Comparison of ENCODE assay signal across 1 cellular context in genomic region chr6:87789900-87790290, GRCh38.
TF ChIP-seq lines count a peak whose summit lies in the region.

No MANE protein-coding gene starts in this region.

TF ChIP-seq in SK-N-SH treated with all-trans-retinoic acid at 6 μM for 48 hours, 23 proteins besides CTCF, POLR2A, EP300 and RAD21 (continued from another document):
- TF ChIP-seq SNAI2 (CRISPR knock-in tag; IDR thresholded peaks at IDR 0.05) (no peak), OSR1 (CRISPR knock-in tag; IDR thresholded peaks at IDR 0.05) (no peak), ZFP30 (CRISPR knock-in tag; IDR thresholded peaks at IDR 0.05) (no peak), ZC3H10 (CRISPR knock-in tag; IDR thresholded peaks at IDR 0.05) (no peak), TOX (CRISPR knock-in tag; IDR thresholded peaks at IDR 0.05; ENCODE audit: borderline replicate concordance) (no peak), ARNTL (CRISPR knock-in tag; IDR thresholded peaks at IDR 0.05; ENCODE audit: borderline replicate concordance, low read depth) (no peak), ZNF565 (CRISPR knock-in tag; conservative IDR thresholded peaks at IDR 0.05; ENCODE audit: low read depth) (no peak), RARB (CRISPR knock-in tag; IDR thresholded peaks at IDR 0.05) (no peak), GLIS3 (CRISPR knock-in tag; IDR thresholded peaks at IDR 0.05) (no peak)
